Comparison of ENCODE assay signal across 22 cellular contexts in genomic region chr3:140224307-140224706, GRCh38.
"Had no signal": no experiment of that assay in that cellular context is flagged by ENCODE, and none has a peak within 500 bp of the region (broad histone marks: within the 10 kb centered on the region; RNA-seq: fewer than 3 reads in every experiment).

No MANE protein-coding gene starts in this region.

- ATAC-seq: heart right ventricle, lower lobe of right lung, mucosa of descending colon had no signal

- DNase-seq: dermis blood vessel endothelial cell; dorsolateral prefrontal cortex; effector CD4-positive, alpha-beta T cell; effector memory CD4-positive, alpha-beta T cell; glutamatergic neuron; head of caudate nucleus; heart right ventricle; hippocampal formation; left cardiac atrium; left ventricle myocardium inferior; lower lobe of right lung; mesenchymal stem cell; mucosa of descending colon; naive B cell had no signal

- H3K27ac ChIP-seq: coronary artery, dorsolateral prefrontal cortex, esophagus muscularis mucosa, foreskin keratinocyte, heart right ventricle, left ventricle myocardium inferior, lower lobe of right lung had no signal

- H3K4me3 ChIP-seq: coronary artery, dorsolateral prefrontal cortex, esophagus muscularis mucosa, heart right ventricle, left ventricle myocardium inferior, lower lobe of right lung, mucosa of descending colon had no signal

- H3K27me3 ChIP-seq: dorsolateral prefrontal cortex, esophagus muscularis mucosa, heart right ventricle had no signal

- H3K36me3 Mint-ChIP-seq: naive B cell had no signal

- H3K4me1 Mint-ChIP-seq: naive B cell had no signal

- H3K36me3 ChIP-seq: esophagus muscularis mucosa, heart right ventricle, left ventricle myocardium inferior, lower lobe of right lung had no signal

- H3K4me1 ChIP-seq: esophagus muscularis mucosa, foreskin keratinocyte, heart right ventricle, lower lobe of right lung had no signal

- H3K27ac Mint-ChIP-seq: mesothelial cell of epicardium, naive B cell had no signal

- FAIRE-seq: colon, endothelial cell of umbilical vein, frontal cortex, islet of Langerhans had no signal

- H3K9me3 ChIP-seq: lower lobe of right lung, mucosa of descending colon had no signal

- H3K4me3 Mint-ChIP-seq: mesothelial cell of epicardium, naive B cell had no signal
